ENCODE assay signal across 15 cellular contexts in the genomic region with DNA sequence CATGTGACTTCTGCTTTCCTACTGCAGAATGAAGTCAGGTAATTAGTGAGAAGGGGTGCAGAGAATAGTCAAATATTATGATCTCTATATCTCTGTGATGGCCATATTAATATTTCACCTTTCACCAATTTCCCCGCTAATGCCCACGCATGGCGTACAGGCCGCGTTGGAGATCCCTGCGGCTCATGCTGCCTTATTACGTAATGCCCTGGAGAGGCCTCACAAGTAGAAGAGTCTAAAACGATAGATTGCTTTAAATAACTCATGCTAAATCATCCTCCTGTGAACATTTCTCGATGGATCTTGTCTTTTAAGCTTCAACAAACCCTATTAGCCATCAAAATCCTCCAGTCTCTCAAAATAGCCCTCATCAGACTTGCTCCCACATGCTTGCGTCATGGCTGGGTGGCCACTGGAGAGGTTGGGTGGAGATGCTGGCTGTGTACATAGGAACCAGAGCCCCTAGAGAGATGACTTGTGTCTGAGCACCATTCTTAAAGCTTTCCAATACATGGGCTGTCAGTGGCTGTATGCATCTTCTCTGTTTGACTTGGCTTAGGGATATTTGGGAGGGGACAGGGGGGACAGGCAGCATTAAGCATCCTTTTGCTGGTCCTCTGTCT.
"Had no signal": no experiment of that assay in that cellular context is flagged by ENCODE, and none has a peak within 500 bp of the region (broad histone marks: within the 10 kb centered on the region; RNA-seq: fewer than 3 reads in every experiment).

No MANE protein-coding gene starts in this region.

- H3K27me3 ChIP-seq: foreskin keratinocyte, heart left ventricle, tibial artery, uterus had no signal

- DNase-seq: activated CD4-positive, alpha-beta memory T cell treated with anti-CD3 and anti-CD28 coated beads for 36 hours; activated CD4-positive, alpha-beta T cell treated with anti-CD3 and anti-CD28 coated beads for 36 hours; activated effector memory CD4-positive, alpha-beta T cell treated with Interleukin-2 at 50 U/mL for 16 hours; activated naive CD4-positive, alpha-beta T cell treated with anti-CD3 and anti-CD28 coated beads, Interleukin-2, amount 50 U/mL, for 16 hours; activated T-cell treated with anti-CD3 and anti-CD28 coated beads, Interleukin-2, amount 50 U/mL, for 24 hours; effector memory CD4-positive, alpha-beta T cell; foreskin keratinocyte; heart left ventricle; immature natural killer cell; naive thymus-derived CD4-positive, alpha-beta T cell; stimulated activated CD4-positive, alpha-beta T cell treated with anti-CD3 and anti-CD28 coated beads, Interleukin-2, amount 100 ng/mL, for 48 hours; tibial artery; uterus had no signal

- H3K4me1 ChIP-seq: foreskin keratinocyte, heart left ventricle, uterus had no signal

- H3K4me3 ChIP-seq: heart left ventricle, lung, tibial artery, uterus had no signal

- H3K27ac ChIP-seq: foreskin keratinocyte, heart left ventricle, tibial artery, uterus had no signal

- H3K9me3 ChIP-seq: heart left ventricle, tibial artery, uterus had no signal

- ATAC-seq: activated CD4-positive, alpha-beta T cell treated with anti-CD3 and anti-CD28 coated beads for 36 hours; foreskin keratinocyte; heart left ventricle; naive thymus-derived CD4-positive, alpha-beta T cell; stimulated activated memory B cell treated with anti-CD40 and anti-IgM and Interleukin-4, amounts not matched to agents 10 μg/mL and 1 μg/mL and 100 μg/mL, for 72 hours had no signal

- H3K36me3 ChIP-seq: uterus had no signal
